In genomic region chr14:105059035-105059916, GRCh38 we compare ENCODE assay signal across 9 cellular contexts. TPM values are rescaled to one million over a fixed set of nuclear protein-coding genes. Genes with fewer than 3 reads are reported as not detected.
DNase-seq lines count a peak whose midpoint lies in the region; ATAC-seq, FAIRE-seq and TF ChIP-seq lines count a peak whose summit lies in the region.
"Had no signal": no experiment of that assay in that cellular context is flagged by ENCODE, and none has a peak within 500 bp of the region (broad histone marks: within the 10 kb centered on the region; RNA-seq: fewer than 3 reads in every experiment).

No MANE protein-coding gene starts in this region.

- H3K27me3 ChIP-seq in CD4-positive, alpha-beta T cell (ENCODE audit: control insufficient read depth, insufficient read depth, low read length), result no peaks in the 10 kb centered on the region
- H3K27me3 ChIP-seq in RWPE2 (ENCODE audit: insufficient read depth, poor library complexity, severe bottlenecking) (no peaks in the 10 kb centered on the region), body of pancreas (no peaks in the 10 kb centered on the region)

- POLR2A ChIA-PET in CD4-positive, alpha-beta T cell (lab: Charles Lee), result interaction anchor here (0.6 to 4.1 kb wide), 9 partner anchors 12 to 43 kb away, joined by 3 to 34 read pairs (median 3); partner anchors contain the start of gene CDCA4

- H3K27ac ChIP-seq in CD4-positive, alpha-beta T cell (ENCODE audit: low read depth, low read length), result peak overlapping the region; percentile 95
- H3K27ac ChIP-seq in RWPE2 (ENCODE audit: poor library complexity, severe bottlenecking), result no peak overlapping the region
- peak overlapping the region in 2 of 4 donors; percentile 3 to 4 for H3K27ac ChIP-seq in body of pancreas

- H3K4me1 Mint-ChIP-seq in CD4-positive, alpha-beta T cell (ENCODE audit: low read depth), result peaks cover 53% of the 10 kb centered on the region
- peaks cover 33 to 36% of the 10 kb centered on the region in 2 donors for H3K4me1 Mint-ChIP-seq in natural killer cell treated with Interleukin-12 subunit alpha and Interleukin-12 subunit beta and Interleukin-15 and Interleukin-18, amount 100 ng/mL, for 72 hours (ENCODE audit: low read depth in 2 of 2)

- DNase-seq in CD4-positive, alpha-beta T cell, result peak in 7 of 10 experiments; percentile 27 to 86 (median 57)
- DNase-seq in RWPE2 (ENCODE audit: low spot score) (no peak), body of pancreas (peak in 3 of 4 donors; percentile 56 to 65 (median 64)), SIG-M5 treated with dmso at 0.1 percent for 504 hours (lab: John Stamatoyannopoulos, UW; ENCODE audit: unreplicated experiment) (no peak), urothelium cell line (ENCODE audit: low spot score) (no peak), kidney glomerular epithelial cell (lab: John Stamatoyannopoulos, UW) (no peak), mucosa of gallbladder (ENCODE audit: low spot score) (no peak)
- no peak for DNase-seq in natural killer cell treated with Interleukin-12 subunit alpha and Interleukin-12 subunit beta and Interleukin-15 and Interleukin-18, amount 100 ng/mL, for 72 hours (ENCODE audit: low spot score)
- DNase-seq: NCI-H2081 had no signal

- intact Hi-C loops in CD4-positive, alpha-beta T cell (cut with DNase I, micrococcal nuclease), result loop anchor here (1.0 kb wide), 2 partner anchors 27 to 38 kb away; partner anchors contain the start of gene CDCA4 (in 1 of the 2)
- intact Hi-C loops in body of pancreas (cut with DNase I), result no loop called here

- H3K27me3 Mint-ChIP-seq in CD4-positive, alpha-beta T cell, result no peaks in the 10 kb centered on the region
- no peaks in the 10 kb centered on the region for H3K27me3 Mint-ChIP-seq in natural killer cell treated with Interleukin-12 subunit alpha and Interleukin-12 subunit beta and Interleukin-15 and Interleukin-18, amount 100 ng/mL, for 72 hours

- peak overlapping the region; percentile 91 for H3K27ac Mint-ChIP-seq in CD4-positive, alpha-beta T cell
- H3K27ac Mint-ChIP-seq in natural killer cell treated with Interleukin-12 subunit alpha and Interleukin-12 subunit beta and Interleukin-15 and Interleukin-18, amount 100 ng/mL, for 72 hours, result peak overlapping the region; percentile 91 to 98

- H3K4me3 Mint-ChIP-seq in CD4-positive, alpha-beta T cell, result peak overlapping the region; percentile 89
- H3K4me3 Mint-ChIP-seq in natural killer cell treated with Interleukin-12 subunit alpha and Interleukin-12 subunit beta and Interleukin-15 and Interleukin-18, amount 100 ng/mL, for 72 hours, result peak overlapping the region; percentile 99

- no peak overlapping the region for H3K4me3 ChIP-seq in RWPE2 (ENCODE audit: severe bottlenecking)
- no peak overlapping the region for H3K4me3 ChIP-seq in body of pancreas

- peak in 1 of 3 donors; percentile 5 for TF ChIP-seq POLR2A in body of pancreas (IDR thresholded peaks at IDR 0.05)

- no peaks in the 10 kb centered on the region for H3K4me1 ChIP-seq in RWPE2 (ENCODE audit: insufficient read depth, poor library complexity, severe bottlenecking)
- peaks cover 13% of the 10 kb centered on the region for H3K4me1 ChIP-seq in body of pancreas

- H3K9me3 ChIP-seq in CD4-positive, alpha-beta T cell (ENCODE audit: control insufficient read depth, low read length), result no peaks in the 10 kb centered on the region
- H3K9me3 ChIP-seq in RWPE2 (ENCODE audit: severe bottlenecking), result no peaks in the 10 kb centered on the region
- no peaks in the 10 kb centered on the region for H3K9me3 ChIP-seq in body of pancreas

- no peak for FAIRE-seq in urothelium cell line (lab: Jason Lieb, UNC)

- peak; percentile 35 for TF ChIP-seq CTCF in CD4-positive, alpha-beta T cell (IDR thresholded peaks at IDR 0.05)
- TF ChIP-seq CTCF in RWPE2 (IDR thresholded peaks at IDR 0.05; ENCODE audit: poor library complexity, severe bottlenecking) (peak; percentile 22), body of pancreas (IDR thresholded peaks at IDR 0.05) (peak in 2 of 7 experiments; percentile 6 to 11)

- no peaks in the 10 kb centered on the region for H3K9me3 Mint-ChIP-seq in CD4-positive, alpha-beta T cell
- no peaks in the 10 kb centered on the region for H3K9me3 Mint-ChIP-seq in natural killer cell treated with Interleukin-12 subunit alpha and Interleukin-12 subunit beta and Interleukin-15 and Interleukin-18, amount 100 ng/mL, for 72 hours

- CTCF ChIA-PET in CD4-positive, alpha-beta T cell (lab: Charles Lee), result interaction anchor here (1.0 to 9.9 kb wide), 7 partner anchors 14 to 84 kb away, joined by 3 to 75 read pairs (median 4); no protein-coding TSS in a partner anchor

- no peaks in the 10 kb centered on the region for H3K36me3 ChIP-seq in RWPE2 (ENCODE audit: low read depth)
- no peaks in the 10 kb centered on the region for H3K36me3 ChIP-seq in body of pancreas (replicated peaks in 1 of 2; ENCODE audit: insufficient read depth in 1 of 2, low read depth in 2 of 2)

- 50 to 75% methylated on average over 15 to 22 of the region's 22 CpGs for WGBS in body of pancreas, 2 donors

- peaks cover 49% of the 10 kb centered on the region for H3K36me3 Mint-ChIP-seq in CD4-positive, alpha-beta T cell (ENCODE audit: low read depth)
- no peaks in the 10 kb centered on the region for H3K36me3 Mint-ChIP-seq in natural killer cell treated with Interleukin-12 subunit alpha and Interleukin-12 subunit beta and Interleukin-15 and Interleukin-18, amount 100 ng/mL, for 72 hours

- ATAC-seq in CD4-positive, alpha-beta T cell (ENCODE audit: poor library complexity), result peak; percentile 77
- peak; percentile 18; the same call in 2 of the 3 replicates for ATAC-seq in RWPE2 (ENCODE audit: low read depth)
- peak; percentile 65 for ATAC-seq in body of pancreas
- no peak for ATAC-seq in natural killer cell treated with Interleukin-12 subunit alpha and Interleukin-12 subunit beta and Interleukin-15 and Interleukin-18, amount 100 ng/mL, for 72 hours

RNA-seq across cellular contexts. Expression of gene GPR132, which starts 6.0 kb away (rescaled TPM):
- total RNA-seq in CD4-positive, alpha-beta T cell, result 10 to 100 TPM; 64.4 to 66.7 TPM
- total RNA-seq in body of pancreas, result 1 to 10 TPM in 1 of 2 donors, not detected in 1; 1.0 TPM
- 10 to 100 TPM; 80.9 to 88.3 TPM for total RNA-seq in natural killer cell treated with Interleukin-12 subunit alpha and Interleukin-12 subunit beta and Interleukin-15 and Interleukin-18, amount 100 ng/mL, for 72 hours
- total RNA-seq in mucosa of gallbladder, result 3.7 TPM

RNA-seq across cellular contexts. Expression of gene CDCA4, which starts 38.4 kb away (rescaled TPM):
- total RNA-seq in CD4-positive, alpha-beta T cell, result 10 to 100 TPM; 17.7 to 18.8 TPM
- total RNA-seq in body of pancreas (1 to 10 TPM; 2.6 to 4.7 TPM), mucosa of gallbladder (5.4 TPM)
- 10 to 100 TPM; 39.9 to 71.5 TPM for total RNA-seq in natural killer cell treated with Interleukin-12 subunit alpha and Interleukin-12 subunit beta and Interleukin-15 and Interleukin-18, amount 100 ng/mL, for 72 hours

Comparison
In these comparisons a context has a peak if more than half of its experiments do, and no peak if none do; other contexts are left out.
1. ATAC-seq: peak in CD4-positive, alpha-beta T cell (single experiment), RWPE2 (single experiment) and body of pancreas (single experiment); none in natural killer cell treated with Interleukin-12 subunit alpha and Interleukin-12 subunit beta and Interleukin-15 and Interleukin-18, amount 100 ng/mL, for 72 hours (0 of 2).
2. DNase-seq: peak in CD4-positive, alpha-beta T cell (7 of 10) and body of pancreas (3 of 4); none in RWPE2 (single experiment), natural killer cell treated with Interleukin-12 subunit alpha and Interleukin-12 subunit beta and Interleukin-15 and Interleukin-18, amount 100 ng/mL, for 72 hours (single experiment), SIG-M5 treated with dmso at 0.1 percent for 504 hours (single experiment), urothelium cell line (single experiment), kidney glomerular epithelial cell (single experiment) and mucosa of gallbladder (single experiment).
3. RNA of gene GPR132, which starts 6.0 kb away (total RNA-seq): 80.9 to 88.3 TPM in natural killer cell treated with Interleukin-12 subunit alpha and Interleukin-12 subunit beta and Interleukin-15 and Interleukin-18, amount 100 ng/mL, for 72 hours and 64.4 to 66.7 TPM in CD4-positive, alpha-beta T cell; 3.7 TPM in mucosa of gallbladder (single experiment) and 1.0 TPM in body of pancreas; every median in the first group is over 10 times any median in the second.